In the genomic region with DNA sequence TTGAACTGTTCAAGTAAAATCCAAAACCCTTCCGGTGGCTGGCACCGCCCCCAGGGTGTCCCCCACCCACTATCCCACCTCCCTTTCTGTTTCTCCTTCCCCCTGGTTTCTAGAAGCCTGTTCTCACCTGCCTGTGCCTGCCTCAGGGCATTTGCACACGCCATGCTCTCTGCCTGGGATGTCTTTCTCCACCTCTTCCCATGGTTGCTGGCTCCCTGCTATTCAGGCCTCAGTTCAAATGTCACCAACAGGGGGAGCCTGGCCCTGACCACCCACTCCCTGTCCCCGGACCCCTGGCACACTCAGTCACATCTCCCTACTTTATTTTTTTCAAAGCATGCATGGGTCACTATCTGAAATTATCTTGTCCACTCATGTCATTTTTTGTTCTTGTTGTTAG, we compare ENCODE assay signal across 15 cellular contexts. TPM values are rescaled to one million over a fixed set of nuclear protein-coding genes. Genes with fewer than 3 reads are reported as not detected.
DNase-seq lines count a peak whose midpoint lies in the region; ATAC-seq and TF ChIP-seq lines count a peak whose summit lies in the region.
"Had no signal": no experiment of that assay in that cellular context is flagged by ENCODE, and none has a peak within 500 bp of the region (broad histone marks: within the 10 kb centered on the region; RNA-seq: fewer than 3 reads in every experiment).

No MANE protein-coding gene starts in this region.

- CTCF ChIA-PET in activated naive CD4-positive, alpha-beta T cell treated with anti-CD3 and anti-CD28 coated beads for 36 hours (lab: Charles Lee): interaction anchor here (0.7 to 3.5 kb wide), 4 partner anchors 10 to 105 kb away, joined by 3 to 21 read pairs (median 4); no protein-coding TSS in a partner anchor

- no peaks in the 10 kb centered on the region for H3K4me1 ChIP-seq in MM.1S (ENCODE audit: low read length)
- no peaks in the 10 kb centered on the region for H3K4me1 ChIP-seq in smooth muscle cell (ENCODE audit: low read depth)
- H3K4me1 ChIP-seq: suprapubic skin had no signal

- H3K27ac ChIP-seq in MM.1S (ENCODE audit: low read length) (no peak overlapping the region), smooth muscle cell (ENCODE audit: low read depth) (no peak overlapping the region)
- H3K27ac ChIP-seq: ovary, suprapubic skin had no signal

- H3K9me2 ChIP-seq in MM.1S (replicated peaks; ENCODE audit: insufficient read depth, low read length): no peaks in the 10 kb centered on the region

- H3K36me3 ChIP-seq in MM.1S (replicated peaks; ENCODE audit: insufficient read depth, low read length) (no peaks in the 10 kb centered on the region), smooth muscle cell (ENCODE audit: low read depth) (no peaks in the 10 kb centered on the region)
- H3K36me3 ChIP-seq: ovary, suprapubic skin had no signal

- H3K9ac ChIP-seq in MM.1S (ENCODE audit: low read length) (no peak overlapping the region), smooth muscle cell (ENCODE audit: low read depth) (no peak overlapping the region)

- intact Hi-C loops in activated naive CD4-positive, alpha-beta T cell treated with anti-CD3 and anti-CD28 coated beads for 36 hours (cut with micrococcal nuclease): no loop called here

- H3K27me3 Mint-ChIP-seq in activated naive CD4-positive, alpha-beta T cell treated with anti-CD3 and anti-CD28 coated beads for 36 hours (ENCODE audit: low read depth): no peaks in the 10 kb centered on the region

- peak; percentile 42 for TF ChIP-seq CTCF in MM.1S (IDR thresholded peaks at IDR 0.05; ENCODE audit: low read length)
- peak; percentile 31 for TF ChIP-seq CTCF in choroid plexus epithelial cell (conservative IDR thresholded peaks at IDR 0.05; ENCODE audit: low read depth, low read length)
- TF ChIP-seq CTCF in smooth muscle cell (IDR thresholded peaks at IDR 0.05; ENCODE audit: borderline replicate concordance, insufficient read depth, poor library complexity, severe bottlenecking): peak; percentile 8

- no peak overlapping the region for H2AFZ ChIP-seq in MM.1S (ENCODE audit: low read length)
- no peak overlapping the region for H2AFZ ChIP-seq in smooth muscle cell (ENCODE audit: low read depth)

- no peak for DNase-seq in activated naive CD4-positive, alpha-beta T cell treated with anti-CD3 and anti-CD28 coated beads for 36 hours
- no peak for DNase-seq in activated naive CD4-positive, alpha-beta T cell treated with Interleukin-2 at 50 U/mL for 16 hours
- DNase-seq in MM.1S (no peak), choroid plexus epithelial cell (ENCODE audit: low read depth) (no peak), smooth muscle cell (lab: John Stamatoyannopoulos, UW; ENCODE audit: unreplicated experiment) (no peak), 8988T (no peak)
- DNase-seq in activated CD4-positive, alpha-beta T cell treated with anti-CD3 and anti-CD28 coated beads, Interleukin-2, amount 50 U/mL, for 4 hours: no peak
- DNase-seq: activated CD4-positive, alpha-beta memory T cell treated with anti-CD3 and anti-CD28 coated beads, Interleukin-2, amount 10 ng/mL, durations not matched to agents 7 days and 5 days; amniotic stem cell; NCI-H2029 treated with DMSO at 0.1 percent for 48 hours; ovary; Right ventricle myocardium superior; stimulated activated CD4-positive, alpha-beta T cell treated with anti-CD3 and anti-CD28 coated beads, Interleukin-4, amount 100 ng/mL, for 1 hour had no signal

- H4K20me1 ChIP-seq in MM.1S (ENCODE audit: insufficient read depth, low read length) (no peaks in the 10 kb centered on the region), smooth muscle cell (ENCODE audit: low read depth) (no peaks in the 10 kb centered on the region)

- peak overlapping the region; percentile 46 for H3K27ac Mint-ChIP-seq in activated naive CD4-positive, alpha-beta T cell treated with anti-CD3 and anti-CD28 coated beads for 36 hours
- H3K27ac Mint-ChIP-seq: activated CD4-positive, alpha-beta memory T cell treated with anti-CD3 and anti-CD28 coated beads, Interleukin-2, amount 10 ng/mL, durations not matched to agents 7 days and 5 days had no signal

- H3K4me3 Mint-ChIP-seq in activated naive CD4-positive, alpha-beta T cell treated with anti-CD3 and anti-CD28 coated beads for 36 hours: no peak overlapping the region
- H3K4me3 Mint-ChIP-seq: activated CD4-positive, alpha-beta memory T cell treated with anti-CD3 and anti-CD28 coated beads, Interleukin-2, amount 10 ng/mL, durations not matched to agents 7 days and 5 days had no signal

- H3K4me2 ChIP-seq in MM.1S (ENCODE audit: low read depth, low read length) (no peak overlapping the region), smooth muscle cell (no peak overlapping the region)

- H3K27me3 ChIP-seq in MM.1S (replicated peaks; ENCODE audit: insufficient read depth, low read length) (no peaks in the 10 kb centered on the region), smooth muscle cell (ENCODE audit: low read depth) (no peaks in the 10 kb centered on the region)
- H3K27me3 ChIP-seq: ovary, suprapubic skin had no signal

- ATAC-seq in GM18505 (IDR thresholded peaks at IDR 0.05; ENCODE audit: unreplicated experiment): no peak

- TF ChIP-seq POLR2A in GM18505 (IDR thresholded peaks at IDR 0.05; ENCODE audit: borderline replicate concordance, extremely low read depth, insufficient read depth, insufficient read length): no peak

- H3F3A ChIP-seq in MM.1S (ENCODE audit: insufficient read depth, low read length) (no peaks in the 10 kb centered on the region), smooth muscle cell (ENCODE audit: low read depth) (no peaks in the 10 kb centered on the region)

- H3K36me3 Mint-ChIP-seq in activated naive CD4-positive, alpha-beta T cell treated with anti-CD3 and anti-CD28 coated beads for 36 hours (ENCODE audit: low read depth): no peaks in the 10 kb centered on the region

- no peak overlapping the region for H3K4me3 ChIP-seq in MM.1S (ENCODE audit: low read length)
- no peak overlapping the region for H3K4me3 ChIP-seq in choroid plexus epithelial cell (ENCODE audit: low read depth, low read length)
- no peak overlapping the region for H3K4me3 ChIP-seq in smooth muscle cell
- H3K4me3 ChIP-seq: ovary, suprapubic skin had no signal

- H3K9me3 ChIP-seq in MM.1S (replicated peaks; ENCODE audit: insufficient read depth, low read length) (no peaks in the 10 kb centered on the region), smooth muscle cell (replicated peaks; ENCODE audit: low read depth) (no peaks in the 10 kb centered on the region)
- H3K9me3 ChIP-seq: ovary, suprapubic skin had no signal

- WGBS in smooth muscle cell (ENCODE audit: low lambda C conversion rate): 87% methylated on average over 2 of the region's 4 CpGs

- H3K9me3 Mint-ChIP-seq in activated naive CD4-positive, alpha-beta T cell treated with anti-CD3 and anti-CD28 coated beads for 36 hours: no peaks in the 10 kb centered on the region
- H3K9me3 Mint-ChIP-seq: activated CD4-positive, alpha-beta memory T cell treated with anti-CD3 and anti-CD28 coated beads, Interleukin-2, amount 10 ng/mL, durations not matched to agents 7 days and 5 days had no signal

- no peaks in the 10 kb centered on the region for H3K79me2 ChIP-seq in MM.1S (ENCODE audit: low read length)
- H3K79me2 ChIP-seq in smooth muscle cell (ENCODE audit: low read depth): no peaks in the 10 kb centered on the region

- peaks cover 55% of the 10 kb centered on the region for H3K4me1 Mint-ChIP-seq in activated naive CD4-positive, alpha-beta T cell treated with anti-CD3 and anti-CD28 coated beads for 36 hours (ENCODE audit: low read depth)

RNA-seq across cellular contexts. Expression of gene EEIG1, which starts 39.9 kb away (rescaled TPM):
- total RNA-seq in activated naive CD4-positive, alpha-beta T cell treated with anti-CD3 and anti-CD28 coated beads for 36 hours: 10 to 100 TPM; 61.0 to 70.8 TPM
- total RNA-seq in smooth muscle cell: 9.2 and 21.2 TPM in 2 replicates
- polyA plus RNA-seq in smooth muscle cell: 18.1 and 19.4 TPM in 2 replicates

RNA-seq across cellular contexts. Expression of gene NAIF1, which starts 46.4 kb away (rescaled TPM):
- total RNA-seq in activated naive CD4-positive, alpha-beta T cell treated with anti-CD3 and anti-CD28 coated beads for 36 hours: 10 to 100 TPM; 12.3 to 12.8 TPM
- total RNA-seq in smooth muscle cell: 3.8 and 5.2 TPM in 2 replicates
- polyA plus RNA-seq in smooth muscle cell: 6.7 and 8.9 TPM in 2 replicates

RNA-seq across cellular contexts. Expression of gene SLC25A25, which starts 47.3 kb away (rescaled TPM):
- 10 to 100 TPM; 12.0 to 12.7 TPM for total RNA-seq in activated naive CD4-positive, alpha-beta T cell treated with anti-CD3 and anti-CD28 coated beads for 36 hours
- 15.7 and 20.6 TPM in 2 replicates for total RNA-seq in smooth muscle cell
- polyA plus RNA-seq in smooth muscle cell: 19.9 and 20.5 TPM in 2 replicates
